ENCODE assay signal across 1 cellular context in genomic region chr1:208542309-208542708, GRCh38.
TF ChIP-seq lines count a peak whose summit lies in the region.

No MANE protein-coding gene starts in this region.

TF ChIP-seq in HepG2, 621 proteins besides CTCF, POLR2A, EP300 and RAD21 (continued from another document):
- TF ChIP-seq CREM (IDR thresholded peaks at IDR 0.05) (no peak), CREM (CRISPR knock-in tag; IDR thresholded peaks at IDR 0.05) (no peak), FOXP1 (IDR thresholded peaks at IDR 0.05) (no peak), FOXP1 (CRISPR knock-in tag; IDR thresholded peaks at IDR 0.05) (no peak), ZNF382 (CRISPR knock-in tag; IDR thresholded peaks at IDR 0.05; ENCODE audit: borderline replicate concordance) (no peak), NR2F1 (CRISPR knock-in tag; IDR thresholded peaks at IDR 0.05) (no peak), SMAD9 (CRISPR knock-in tag; IDR thresholded peaks at IDR 0.05) (no peak), SP5 (CRISPR knock-in tag; IDR thresholded peaks at IDR 0.05; ENCODE audit: borderline replicate concordance, low read depth) (no peak)
